ENCODE assay signal across 1 cellular context in genomic region chr3:149299938-149300791, GRCh38.
TF ChIP-seq lines count a peak whose summit lies in the region.

No MANE protein-coding gene starts in this region.

TF ChIP-seq in HepG2, 621 proteins besides CTCF, POLR2A, EP300 and RAD21 (continued from another document and continues in another):
- no peak for TF ChIP-seq ZNF318 (CRISPR knock-in tag; IDR thresholded peaks at IDR 0.05)
- no peak for TF ChIP-seq ZNF224 (CRISPR knock-in tag; IDR thresholded peaks at IDR 0.05)
- TF ChIP-seq ZNF687 (CRISPR knock-in tag; IDR thresholded peaks at IDR 0.05): no peak
- no peak for TF ChIP-seq PLSCR1 (CRISPR knock-in tag; IDR thresholded peaks at IDR 0.05; ENCODE audit: borderline replicate concordance)
- TF ChIP-seq ZBTB34 (CRISPR knock-in tag; IDR thresholded peaks at IDR 0.05): peak; percentile 96
- no peak for TF ChIP-seq ZNF121 (CRISPR knock-in tag; IDR thresholded peaks at IDR 0.05)
- no peak for TF ChIP-seq MEIS2 (CRISPR knock-in tag; IDR thresholded peaks at IDR 0.05)
- no peak for TF ChIP-seq MYC (CRISPR knock-in tag; IDR thresholded peaks at IDR 0.05; ENCODE audit: borderline replicate concordance)
- peak; percentile 52; the same call in 1 of the 2 replicates for TF ChIP-seq IRF2 (CRISPR knock-in tag; IDR thresholded peaks at IDR 0.05)
- peak; percentile 82 to 83 for TF ChIP-seq MAFK (conservative IDR thresholded peaks at IDR 0.05 in 1 of 2, IDR thresholded peaks at IDR 0.05 in 1 of 2; ENCODE audit: low read length in 2 of 2)
- TF ChIP-seq ZNF354B (CRISPR knock-in tag; IDR thresholded peaks at IDR 0.05): no peak
- TF ChIP-seq CEBPZ (IDR thresholded peaks at IDR 0.05; ENCODE audit: low read length): no peak
- no peak for TF ChIP-seq GLMP (CRISPR knock-in tag; IDR thresholded peaks at IDR 0.05; ENCODE audit: borderline replicate concordance)
- TF ChIP-seq PLRG1 (conservative IDR thresholded peaks at IDR 0.05): no peak
- TF ChIP-seq RBFOX2 (IDR thresholded peaks at IDR 0.05; ENCODE audit: low read depth, low read length): no peak
- TF ChIP-seq CBFB (CRISPR knock-in tag; IDR thresholded peaks at IDR 0.05): no peak
- TF ChIP-seq ZNF691 (CRISPR knock-in tag; IDR thresholded peaks at IDR 0.05; ENCODE audit: borderline replicate concordance, low read depth): no peak
- no peak for TF ChIP-seq ZFP37 (CRISPR knock-in tag; IDR thresholded peaks at IDR 0.05; ENCODE audit: borderline replicate concordance)
- TF ChIP-seq PCBP1 (IDR thresholded peaks at IDR 0.05; ENCODE audit: borderline replicate concordance, low read depth, low read length): no peak
- no peak for TF ChIP-seq ZNF430 (CRISPR knock-in tag; IDR thresholded peaks at IDR 0.05)
- no peak for TF ChIP-seq ZNF777 (CRISPR knock-in tag; IDR thresholded peaks at IDR 0.05)
- TF ChIP-seq ZNF737 (CRISPR knock-in tag; IDR thresholded peaks at IDR 0.05; ENCODE audit: borderline replicate concordance): no peak
- TF ChIP-seq PATZ1 (CRISPR knock-in tag; IDR thresholded peaks at IDR 0.05): no peak
- no peak for TF ChIP-seq NPAS2 (CRISPR knock-in tag; IDR thresholded peaks at IDR 0.05; ENCODE audit: borderline replicate concordance)
- no peak for TF ChIP-seq ZNF17 (CRISPR knock-in tag; IDR thresholded peaks at IDR 0.05)
- peak; percentile 90 for TF ChIP-seq ATF3 (CRISPR knock-in tag; IDR thresholded peaks at IDR 0.05)
- peak; percentile 75 for TF ChIP-seq ZMYM4 (CRISPR knock-in tag; IDR thresholded peaks at IDR 0.05)
- no peak for TF ChIP-seq ZBTB42 (CRISPR knock-in tag; IDR thresholded peaks at IDR 0.05)
- TF ChIP-seq SATB2 (CRISPR knock-in tag; IDR thresholded peaks at IDR 0.05): no peak
- no peak for TF ChIP-seq IKZF4 (CRISPR knock-in tag; IDR thresholded peaks at IDR 0.05; ENCODE audit: borderline replicate concordance, low read depth, not compliant biosample characterization)
- no peak for TF ChIP-seq ZNF513 (CRISPR knock-in tag; conservative IDR thresholded peaks at IDR 0.05)
- TF ChIP-seq XRCC5 (optimal IDR thresholded peaks at IDR 0.05; ENCODE audit: low read length): no peak
- 0 out of 2 replicates have a peak, but pooled peaks have one; percentile 29 for TF ChIP-seq CEBPB (IDR thresholded peaks at IDR 0.05; ENCODE audit: borderline replicate concordance, low read depth, low read length)
